14 cellular contexts compared by ENCODE assay signal in the genomic region with DNA sequence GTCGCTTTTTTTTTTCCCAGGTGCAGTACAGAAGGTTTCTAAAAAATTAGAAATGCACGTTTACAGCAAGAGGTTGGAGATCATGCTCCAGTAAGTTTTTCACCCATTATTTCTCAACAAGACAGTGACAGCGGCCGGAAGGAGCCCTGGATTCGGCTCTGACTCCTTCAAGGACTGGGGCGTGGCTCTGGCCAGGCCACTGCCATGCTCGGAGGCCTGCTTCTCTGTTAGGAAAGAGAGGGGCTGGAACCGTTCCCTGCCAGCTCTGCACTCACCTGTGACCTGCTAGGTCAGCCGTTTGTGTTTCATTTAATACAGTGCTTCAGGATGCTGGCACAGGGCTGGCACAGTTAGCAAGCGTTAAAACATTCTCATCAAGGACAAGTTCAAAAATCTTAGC.
"Had no signal": no experiment of that assay in that cellular context is flagged by ENCODE, and none has a peak within 500 bp of the region (broad histone marks: within the 10 kb centered on the region; RNA-seq: fewer than 3 reads in every experiment).

No MANE protein-coding gene starts in this region.

- H3K4me1 ChIP-seq: foreskin keratinocyte, tibial nerve, vagina had no signal

- H3K27me3 ChIP-seq: foreskin keratinocyte, ovary, tibial nerve, vagina had no signal

- H3K4me3 ChIP-seq: ovary, tibial nerve, vagina had no signal

- H3K27ac ChIP-seq: foreskin keratinocyte, ovary, tibial nerve, vagina had no signal

- H3K9me3 ChIP-seq: ovary, tibial nerve, vagina had no signal

- ATAC-seq: activated CD4-positive, alpha-beta T cell treated with anti-CD3 and anti-CD28 coated beads for 36 hours; effector memory CD8-positive, alpha-beta T cell; foreskin keratinocyte; left ventricle myocardium superior; natural killer cell had no signal

- DNase-seq: activated CD4-positive, alpha-beta T cell treated with anti-CD3 and anti-CD28 coated beads for 36 hours; activated CD4-positive, alpha-beta T cell treated with anti-CD3 and anti-CD28 coated beads, Interleukin-2, amount 50 U/mL, for 48 hours; amniotic stem cell; dermis blood vessel endothelial cell; effector memory CD8-positive, alpha-beta T cell; foreskin keratinocyte; glutamatergic neuron; left ventricle myocardium superior; natural killer cell; ovary; retina; stimulated activated naive CD4-positive, alpha-beta T cell had no signal

- H3K36me3 ChIP-seq: ovary had no signal
